Comparison of ENCODE assay signal across 9 cellular contexts in the genomic region with DNA sequence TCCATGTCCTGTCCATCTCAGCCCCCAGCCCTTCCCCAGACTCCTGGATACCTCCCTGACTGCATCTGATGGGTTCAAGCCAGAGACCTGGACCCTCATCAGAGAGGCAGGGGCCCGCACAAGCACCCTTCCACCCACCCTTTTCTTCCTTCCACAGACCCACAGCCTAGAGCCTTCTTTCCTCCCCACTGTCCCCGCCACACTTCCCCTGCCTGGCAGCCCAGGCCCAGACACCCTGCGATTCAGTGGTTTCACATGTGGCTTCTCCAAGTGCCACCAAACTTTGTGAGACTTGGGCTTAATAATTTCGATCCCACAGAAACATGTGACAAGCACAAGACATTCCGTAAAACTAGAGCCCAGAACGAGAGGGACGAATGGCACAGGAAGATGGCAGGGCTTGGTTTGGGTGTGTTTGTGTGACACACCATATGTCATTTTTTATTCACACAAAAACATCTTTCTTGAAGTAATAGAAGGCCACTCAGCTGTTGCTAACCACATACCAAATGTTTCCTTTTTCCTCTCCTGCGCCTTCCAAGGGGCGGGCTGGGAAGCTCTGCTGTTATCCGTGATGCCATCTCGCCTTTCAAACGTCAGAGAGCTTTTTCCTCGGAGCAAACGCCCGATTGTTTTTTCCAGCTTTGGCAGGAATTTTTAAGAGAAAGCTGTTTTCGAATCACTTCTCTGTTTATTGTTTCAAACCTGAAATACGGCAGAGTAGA.
DNase-seq lines count a peak whose midpoint lies in the region; ATAC-seq and TF ChIP-seq lines count a peak whose summit lies in the region.
"Had no signal": no experiment of that assay in that cellular context is flagged by ENCODE, and none has a peak within 500 bp of the region (broad histone marks: within the 10 kb centered on the region; RNA-seq: fewer than 3 reads in every experiment).

No MANE protein-coding gene starts in this region.

- H3K4me2 ChIP-seq in hepatocyte, result peak overlapping the region; percentile 67

- no peaks in the 10 kb centered on the region for H3K36me3 ChIP-seq in hepatocyte (replicated peaks; ENCODE audit: insufficient read depth, low read depth)

- H3K4me1 ChIP-seq in hepatocyte (ENCODE audit: insufficient read depth), result peaks cover 27% of the 10 kb centered on the region

- TF ChIP-seq CTCF in hepatocyte (IDR thresholded peaks at IDR 0.05; ENCODE audit: poor library complexity) (no peak), progenitor cell of endocrine pancreas (IDR thresholded peaks at IDR 0.05; ENCODE audit: unreplicated experiment) (no peak)

- WGBS in hepatocyte (ENCODE audit: low lambda C conversion rate, missing lambda C conversion rate), result 61% methylated on average over 17 of the region's 17 CpGs

- H3K9me3 ChIP-seq in hepatocyte (ENCODE audit: low read depth), result no peaks in the 10 kb centered on the region

- peak overlapping the region; percentile 18 for H3K27ac Mint-ChIP-seq in activated naive CD8-positive, alpha-beta T cell treated with anti-CD3 and anti-CD28 coated beads, Interleukin-2, amount 50 U/mL, for 24 hours
- peak overlapping the region; percentile 49 to 84 for H3K27ac Mint-ChIP-seq in stimulated activated naive CD8-positive, alpha-beta T cell treated with anti-CD3 and anti-CD28 coated beads, Interleukin-15, amount 100 ng/mL, for 72 hours
- no peak overlapping the region for H3K27ac Mint-ChIP-seq in progenitor cell of endocrine pancreas

- no peak overlapping the region for H3K4me3 Mint-ChIP-seq in activated naive CD8-positive, alpha-beta T cell treated with anti-CD3 and anti-CD28 coated beads, Interleukin-2, amount 50 U/mL, for 24 hours
- no peak overlapping the region for H3K4me3 Mint-ChIP-seq in stimulated activated naive CD8-positive, alpha-beta T cell treated with anti-CD3 and anti-CD28 coated beads, Interleukin-15, amount 100 ng/mL, for 72 hours
- no peak overlapping the region for H3K4me3 Mint-ChIP-seq in progenitor cell of endocrine pancreas (ENCODE audit: low read depth)

- H3K36me3 Mint-ChIP-seq in activated naive CD8-positive, alpha-beta T cell treated with anti-CD3 and anti-CD28 coated beads, Interleukin-2, amount 50 U/mL, for 24 hours (ENCODE audit: low read depth), result peaks cover 2% of the 10 kb centered on the region
- H3K36me3 Mint-ChIP-seq in progenitor cell of endocrine pancreas (ENCODE audit: insufficient read depth), result no peaks in the 10 kb centered on the region

- no peak for DNase-seq in activated naive CD8-positive, alpha-beta T cell treated with anti-CD3 and anti-CD28 coated beads, Interleukin-2, amount 50 U/mL, for 24 hours
- DNase-seq in hepatocyte (ENCODE audit: low spot score), result peak; percentile 50
- DNase-seq in stimulated activated naive CD8-positive, alpha-beta T cell treated with anti-CD3 and anti-CD28 coated beads, Interleukin-15, amount 100 ng/mL, for 72 hours, result no peak
- DNase-seq in SKM-1 treated with dmso at 0.1 percent for 144 hours (lab: John Stamatoyannopoulos, UW; ENCODE audit: unreplicated experiment), result no peak
- DNase-seq in HT-29 (ENCODE audit: low spot score), result no peak
- DNase-seq in progenitor cell of endocrine pancreas (ENCODE audit: low spot score, unreplicated experiment), result no peak
- DNase-seq in activated CD4-positive, alpha-beta T cell treated with anti-CD3 and anti-CD28 coated beads, Interleukin-2, amount 50 U/mL, for 48 hours, result no peak
- DNase-seq: NCI-H187 treated with DMSO at 0.1 percent for 48 hours had no signal

- peaks cover 16% of the 10 kb centered on the region for H3K79me2 ChIP-seq in hepatocyte

- no peak overlapping the region for H2AFZ ChIP-seq in hepatocyte

- no peaks in the 10 kb centered on the region for H3K9me3 Mint-ChIP-seq in activated naive CD8-positive, alpha-beta T cell treated with anti-CD3 and anti-CD28 coated beads, Interleukin-2, amount 50 U/mL, for 24 hours
- H3K9me3 Mint-ChIP-seq in stimulated activated naive CD8-positive, alpha-beta T cell treated with anti-CD3 and anti-CD28 coated beads, Interleukin-15, amount 100 ng/mL, for 72 hours, result no peaks in the 10 kb centered on the region
- no peaks in the 10 kb centered on the region for H3K9me3 Mint-ChIP-seq in progenitor cell of endocrine pancreas (ENCODE audit: low read depth)

- peaks cover 35% of the 10 kb centered on the region for H3K4me1 Mint-ChIP-seq in activated naive CD8-positive, alpha-beta T cell treated with anti-CD3 and anti-CD28 coated beads, Interleukin-2, amount 50 U/mL, for 24 hours
- H3K4me1 Mint-ChIP-seq in stimulated activated naive CD8-positive, alpha-beta T cell treated with anti-CD3 and anti-CD28 coated beads, Interleukin-15, amount 100 ng/mL, for 72 hours, result peaks cover 25% of the 10 kb centered on the region
- peaks cover 16% of the 10 kb centered on the region for H3K4me1 Mint-ChIP-seq in progenitor cell of endocrine pancreas (ENCODE audit: low read depth)

- H4K20me1 ChIP-seq in hepatocyte (ENCODE audit: insufficient read depth, poor library complexity, severe bottlenecking), result no peaks in the 10 kb centered on the region

- no peaks in the 10 kb centered on the region for H3K27me3 ChIP-seq in hepatocyte

- H3K27me3 Mint-ChIP-seq in activated naive CD8-positive, alpha-beta T cell treated with anti-CD3 and anti-CD28 coated beads, Interleukin-2, amount 50 U/mL, for 24 hours, result no peaks in the 10 kb centered on the region
- H3K27me3 Mint-ChIP-seq in stimulated activated naive CD8-positive, alpha-beta T cell treated with anti-CD3 and anti-CD28 coated beads, Interleukin-15, amount 100 ng/mL, for 72 hours, result no peaks in the 10 kb centered on the region
- H3K27me3 Mint-ChIP-seq in progenitor cell of endocrine pancreas, result no peaks in the 10 kb centered on the region

- peak; percentile 12 for ATAC-seq in GM21381 (IDR thresholded peaks at IDR 0.05; ENCODE audit: unreplicated experiment)
- no peak for ATAC-seq in activated naive CD8-positive, alpha-beta T cell treated with anti-CD3 and anti-CD28 coated beads, Interleukin-2, amount 50 U/mL, for 24 hours
- peak; percentile 46 for ATAC-seq in stimulated activated naive CD8-positive, alpha-beta T cell treated with anti-CD3 and anti-CD28 coated beads, Interleukin-15, amount 100 ng/mL, for 72 hours

- no peak overlapping the region for H3K4me3 ChIP-seq in hepatocyte

- H3K9me2 ChIP-seq in hepatocyte (replicated peaks; ENCODE audit: insufficient read depth), result no peaks in the 10 kb centered on the region

- H3K27ac ChIP-seq in hepatocyte, result peak overlapping the region; percentile 80
